In genomic region chr5:33065146-33065545, GRCh38 we compare ENCODE assay signal across 31 cellular contexts.
"Had no signal": no experiment of that assay in that cellular context is flagged by ENCODE, and none has a peak within 500 bp of the region (broad histone marks: within the 10 kb centered on the region; RNA-seq: fewer than 3 reads in every experiment).

No MANE protein-coding gene starts in this region.

- H3K27ac Mint-ChIP-seq: activated CD4-positive, alpha-beta memory T cell treated with anti-CD3 and anti-CD28 coated beads, Interleukin-2, amount 10 ng/mL, durations not matched to agents 7 days and 5 days; activated CD8-positive, alpha-beta memory T cell treated with anti-CD3 and anti-CD28 coated beads, Interleukin-2, amount 10 ng/mL, durations not matched to agents 7 days and 5 days; activated naive CD4-positive, alpha-beta T cell treated with anti-CD3 and anti-CD28 coated beads, Interleukin-2, amount 50 U/mL, for 24 hours; activated naive CD8-positive, alpha-beta T cell treated with anti-CD3 and anti-CD28 coated beads, Interleukin-2, amount 10 ng/mL, durations not matched to agents 7 days and 5 days; activated T-cell treated with anti-CD3 and anti-CD28 coated beads, Interleukin-2, amount 50 U/mL, for 72 hours; activated T-helper 17 cell treated with anti-CD3 and anti-CD28 coated beads, Interleukin-2, amount 50 U/mL, for 72 hours had no signal

- H3K9ac ChIP-seq: KMS-11 had no signal

- H3K27me3 Mint-ChIP-seq: activated CD4-positive, alpha-beta memory T cell treated with anti-CD3 and anti-CD28 coated beads, Interleukin-2, amount 10 ng/mL, durations not matched to agents 7 days and 5 days; activated CD8-positive, alpha-beta memory T cell treated with anti-CD3 and anti-CD28 coated beads, Interleukin-2, amount 10 ng/mL, durations not matched to agents 7 days and 5 days; activated naive CD4-positive, alpha-beta T cell treated with anti-CD3 and anti-CD28 coated beads, Interleukin-2, amount 50 U/mL, for 24 hours; activated naive CD8-positive, alpha-beta T cell treated with anti-CD3 and anti-CD28 coated beads, Interleukin-2, amount 10 ng/mL, durations not matched to agents 7 days and 5 days; activated T-helper 17 cell treated with anti-CD3 and anti-CD28 coated beads, Interleukin-2, amount 50 U/mL, for 72 hours; central memory CD8-positive, alpha-beta T cell had no signal

- ATAC-seq: activated CD8-positive, alpha-beta memory T cell treated with anti-CD3 and anti-CD28 coated beads, Interleukin-2, amount 10 ng/mL, durations not matched to agents 7 days and 5 days; activated T-cell treated with anti-CD3 and anti-CD28 coated beads, Interleukin-2, amount 50 U/mL, for 72 hours; activated T-helper 17 cell treated with anti-CD3 and anti-CD28 coated beads, Interleukin-2, amount 50 U/mL, for 72 hours; Panc1 had no signal

- H3K36me3 Mint-ChIP-seq: activated CD8-positive, alpha-beta memory T cell treated with anti-CD3 and anti-CD28 coated beads, Interleukin-2, amount 10 ng/mL, durations not matched to agents 7 days and 5 days; activated naive CD4-positive, alpha-beta T cell treated with anti-CD3 and anti-CD28 coated beads, Interleukin-2, amount 50 U/mL, for 24 hours; activated naive CD8-positive, alpha-beta T cell treated with anti-CD3 and anti-CD28 coated beads, Interleukin-2, amount 10 ng/mL, durations not matched to agents 7 days and 5 days had no signal

- DNase-seq: activated CD4-positive, alpha-beta memory T cell treated with anti-CD3 and anti-CD28 coated beads, Interleukin-2, amount 10 ng/mL, durations not matched to agents 7 days and 5 days; activated CD4-positive, alpha-beta T cell treated with anti-CD3 and anti-CD28 coated beads for 1 hour; activated CD4-positive, alpha-beta T cell treated with anti-CD3 and anti-CD28 coated beads for 48 hours; activated CD4-positive, CD25-positive, alpha-beta regulatory T cell; activated CD8-positive, alpha-beta memory T cell treated with anti-CD3 and anti-CD28 coated beads for 24 hours; activated CD8-positive, alpha-beta memory T cell treated with anti-CD3 and anti-CD28 coated beads, Interleukin-2, amount 10 ng/mL, durations not matched to agents 7 days and 5 days; activated CD8-positive, alpha-beta memory T cell treated with anti-CD3 and anti-CD28 coated beads, Interleukin-2, amount 50 U/mL, for 48 hours; activated effector memory CD4-positive, alpha-beta T cell treated with anti-CD3 and anti-CD28 coated beads, Interleukin-2, amount 50 U/mL, for 16 hours; activated naive CD4-positive, alpha-beta T cell; activated naive CD8-positive, alpha-beta T cell treated with anti-CD3 and anti-CD28 coated beads, Interleukin-2, amount 10 ng/mL, durations not matched to agents 7 days and 5 days; activated T-cell treated with anti-CD3 and anti-CD28 coated beads, Interleukin-2, amount 50 U/mL, for 72 hours; MM.1S; MV-4-11; NCI-H1092; NCI-H1436 treated with DMSO at 0.1 percent for 48 hours; NCI-H1694 treated with DMSO at 0.1 percent for 48 hours; NCI-H2029; NCI-H345; NCI-H524 treated with DMSO at 0.1 percent for 48 hours; RPMI8226; SHP77 treated with DMSO at 0.1 percent for 48 hours; SW 1271; T1000; WERI-Rb-1 had no signal

- H3K4me1 ChIP-seq: SJSA1 had no signal

- H3K4me3 Mint-ChIP-seq: activated CD4-positive, alpha-beta memory T cell treated with anti-CD3 and anti-CD28 coated beads, Interleukin-2, amount 10 ng/mL, durations not matched to agents 7 days and 5 days; activated CD8-positive, alpha-beta memory T cell treated with anti-CD3 and anti-CD28 coated beads, Interleukin-2, amount 10 ng/mL, durations not matched to agents 7 days and 5 days; activated naive CD4-positive, alpha-beta T cell treated with anti-CD3 and anti-CD28 coated beads, Interleukin-2, amount 50 U/mL, for 24 hours; activated naive CD8-positive, alpha-beta T cell treated with anti-CD3 and anti-CD28 coated beads, Interleukin-2, amount 10 ng/mL, durations not matched to agents 7 days and 5 days; activated T-cell treated with anti-CD3 and anti-CD28 coated beads, Interleukin-2, amount 50 U/mL, for 72 hours; activated T-helper 17 cell treated with anti-CD3 and anti-CD28 coated beads, Interleukin-2, amount 50 U/mL, for 72 hours; central memory CD8-positive, alpha-beta T cell had no signal

- H3K27me3 ChIP-seq: cardiac muscle cell, SJSA1 had no signal

- H3K4me1 Mint-ChIP-seq: activated CD4-positive, alpha-beta memory T cell treated with anti-CD3 and anti-CD28 coated beads, Interleukin-2, amount 10 ng/mL, durations not matched to agents 7 days and 5 days; activated CD8-positive, alpha-beta memory T cell treated with anti-CD3 and anti-CD28 coated beads, Interleukin-2, amount 10 ng/mL, durations not matched to agents 7 days and 5 days; activated naive CD4-positive, alpha-beta T cell treated with anti-CD3 and anti-CD28 coated beads, Interleukin-2, amount 50 U/mL, for 24 hours; activated naive CD8-positive, alpha-beta T cell treated with anti-CD3 and anti-CD28 coated beads, Interleukin-2, amount 10 ng/mL, durations not matched to agents 7 days and 5 days; activated T-helper 17 cell treated with anti-CD3 and anti-CD28 coated beads, Interleukin-2, amount 50 U/mL, for 72 hours; central memory CD8-positive, alpha-beta T cell had no signal

- H3K9me3 Mint-ChIP-seq: activated CD4-positive, alpha-beta memory T cell treated with anti-CD3 and anti-CD28 coated beads, Interleukin-2, amount 10 ng/mL, durations not matched to agents 7 days and 5 days; activated naive CD4-positive, alpha-beta T cell treated with anti-CD3 and anti-CD28 coated beads, Interleukin-2, amount 50 U/mL, for 24 hours; activated naive CD8-positive, alpha-beta T cell treated with anti-CD3 and anti-CD28 coated beads, Interleukin-2, amount 10 ng/mL, durations not matched to agents 7 days and 5 days; central memory CD8-positive, alpha-beta T cell had no signal

- H3K36me3 ChIP-seq: cardiac muscle cell, SJSA1, WERI-Rb-1 had no signal

- H3K27ac ChIP-seq: cardiac muscle cell, KMS-11, SJSA1, WERI-Rb-1 had no signal

- H3K4me3 ChIP-seq: cardiac muscle cell, SJSA1 had no signal

- H3K9me3 ChIP-seq: SJSA1 had no signal

- H3K4me2 ChIP-seq: KMS-11 had no signal
